ENCODE assay signal across 22 cellular contexts in the genomic region with DNA sequence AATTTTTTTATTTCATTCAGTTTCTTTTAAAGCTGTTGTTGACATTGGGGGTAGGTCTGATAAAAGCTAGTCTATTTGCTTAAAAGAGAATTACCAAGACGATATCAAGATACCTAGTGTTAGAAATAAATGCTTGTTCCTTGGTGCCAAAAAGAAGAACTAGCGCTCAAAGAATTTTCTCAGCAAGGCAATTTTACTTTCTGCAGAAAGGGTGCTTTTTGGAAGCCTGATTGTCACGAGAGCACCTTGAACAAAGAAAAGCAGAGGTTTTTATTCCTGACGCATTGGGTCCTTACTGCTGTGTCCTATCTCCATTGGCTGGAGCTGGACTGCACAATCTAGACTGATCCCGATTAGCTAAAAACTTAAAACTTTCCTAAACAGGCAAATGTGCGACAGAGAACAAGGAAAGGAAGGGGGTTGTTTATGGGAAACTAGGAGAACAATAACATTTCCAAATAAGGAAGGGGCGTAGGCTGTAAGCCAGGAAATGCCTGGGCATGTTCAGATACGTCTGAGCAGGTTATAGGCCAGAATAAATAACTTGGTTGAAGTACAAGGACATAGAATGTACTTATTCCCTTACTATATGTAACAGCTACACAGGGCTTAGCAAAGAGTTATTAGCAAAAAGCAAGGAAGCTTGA. TPM values are rescaled to one million over a fixed set of nuclear protein-coding genes. Genes with fewer than 3 reads are reported as not detected.
DNase-seq lines count a peak whose midpoint lies in the region; ATAC-seq, FAIRE-seq and TF ChIP-seq lines count a peak whose summit lies in the region.
"Had no signal": no experiment of that assay in that cellular context is flagged by ENCODE, and none has a peak within 500 bp of the region (broad histone marks: within the 10 kb centered on the region; RNA-seq: fewer than 3 reads in every experiment).

No MANE protein-coding gene starts in this region.

- no peaks in the 10 kb centered on the region for H3K9me2 ChIP-seq in HCT116 (ENCODE audit: insufficient read depth)

- H3K27ac Mint-ChIP-seq in neural crest cell (ENCODE audit: unreplicated experiment): peak overlapping the region; percentile 54
- H3K27ac Mint-ChIP-seq: CD4-positive, CD25-positive, alpha-beta regulatory T cell had no signal

- CTCF ChIA-PET in HCT116 (lab: Charles Lee): no interaction called here

- RAD21 ChIA-PET in HCT116 (lab: Charles Lee; ENCODE audit: low non-redundant PET in 1 of 2, low total read pairs in 2 of 2, uncharacterized antibody in 2 of 2, unreplicated experiment in 2 of 2): no interaction called here

- H3K27me3 ChIP-seq in HCT116 (ENCODE audit: insufficient read depth, low read length): no peaks in the 10 kb centered on the region
- H3K27me3 ChIP-seq in bronchial epithelial cell (ENCODE audit: control insufficient read depth, insufficient read depth, low read length): no peaks in the 10 kb centered on the region
- H3K27me3 ChIP-seq: BE2C, SJSA1 had no signal

- H3K4me2 ChIP-seq in HCT116 (ENCODE audit: low read length): no peak overlapping the region

- in situ Hi-C loops in KBM-7 (cut with MboI; ENCODE audit: low pct_unique_long_range_greater_than_20kb, low sequenced_read_pairs): no loop called here

- H3K9ac ChIP-seq in HCT116 (ENCODE audit: low read length): no peak overlapping the region

- intact Hi-C loops in HCT116 (cut with micrococcal nuclease): no loop called here

- H3K36me3 ChIP-seq in HCT116 (ENCODE audit: control insufficient read depth in 1 of 2, insufficient read depth in 2 of 2, low read length in 2 of 2) (no peaks in the 10 kb centered on the region), bronchial epithelial cell (ENCODE audit: control insufficient read depth, insufficient read depth, low read length) (no peaks in the 10 kb centered on the region)
- H3K36me3 ChIP-seq: BE2C, SJSA1 had no signal

- no peaks in the 10 kb centered on the region for H4K20me1 ChIP-seq in HCT116 (ENCODE audit: insufficient read depth)

- TF ChIP-seq RAD21 in HCT116 (IDR thresholded peaks at IDR 0.05; ENCODE audit: low read depth): no peak

- H3K36me3 Mint-ChIP-seq in neural crest cell (ENCODE audit: low read depth): peaks cover 10% of the 10 kb centered on the region

- BruUV-seq in HCT116 (replicated peaks; lab: Mats Ljungman, UMichigan): no TSS peak

- H3K4me3 ChIP-seq in HCT116 (replicated peaks in 1 of 2; ENCODE audit: low read depth in 1 of 2, low read length in 2 of 2) (no peak overlapping the region), bronchial epithelial cell (ENCODE audit: low read depth, low read length) (no peak overlapping the region)
- H3K4me3 ChIP-seq: SJSA1 had no signal

- TF ChIP-seq CTCF in HCT116 (IDR thresholded peaks at IDR 0.05 in 2 of 3, conservative IDR thresholded peaks at IDR 0.05 in 1 of 3; ENCODE audit: borderline replicate concordance in 1 of 3, insufficient read depth in 1 of 3, low read depth in 2 of 3, low read length in 2 of 3): no peak
- no peak for TF ChIP-seq CTCF in bronchial epithelial cell (IDR thresholded peaks at IDR 0.05; ENCODE audit: insufficient read depth, low read length, severe bottlenecking)
- TF ChIP-seq CTCF in neural crest cell (conservative IDR thresholded peaks at IDR 0.05): no peak

- H3K27ac ChIP-seq in HCT116 (ENCODE audit: low read depth, low read length): peak overlapping the region; percentile 8; the same call in 1 of the 2 replicates
- H3K27ac ChIP-seq: SJSA1 had no signal

- H3K4me3 Mint-ChIP-seq in neural crest cell: no peak overlapping the region

- no peak for FAIRE-seq in bronchial epithelial cell (lab: Jason Lieb, UNC)
- FAIRE-seq: RCC 7860 had no signal

- no peak for ATAC-seq in HCT116
- ATAC-seq in HG03354 (IDR thresholded peaks at IDR 0.05; ENCODE audit: poor library complexity, severe bottlenecking, unreplicated experiment): no peak
- ATAC-seq: Right ventricle myocardium inferior had no signal

- H3K9me3 Mint-ChIP-seq in neural crest cell: peaks cover 26% of the 10 kb centered on the region

- DNase-seq in HCT116 (ENCODE audit: low read depth, low spot score) (no peak), KBM-7 (peak; percentile 13), bronchial epithelial cell (ENCODE audit: low read depth) (peak; percentile 56), neural crest cell (ENCODE audit: low read depth, low spot score) (no peak), NCI-H226 (no peak), NCI-H2227 treated with DMSO at 0.1 percent for 48 hours (lab: John Stamatoyannopoulos, UW) (no peak)
- DNase-seq: BE2C, DMS79, H7, NCI-H1092 treated with DMSO at 0.1 percent for 48 hours, NCI-H1436 treated with DMSO at 0.1 percent for 48 hours, NCI-H1930, NCI-H446 treated with DMSO at 0.1 percent for 48 hours, NCI-H526 treated with DMSO at 0.1 percent for 48 hours, OCI-M1, T-helper 1 cell had no signal

- no peaks in the 10 kb centered on the region for H3K79me2 ChIP-seq in HCT116 (ENCODE audit: insufficient read depth, low read length)

- H3K27me3 Mint-ChIP-seq in neural crest cell (ENCODE audit: low read depth): no peaks in the 10 kb centered on the region

- POLR2A ChIA-PET in HCT116 (lab: Charles Lee): no interaction called here

- H3K9me3 ChIP-seq in HCT116 (ENCODE audit: control insufficient read depth in 1 of 2, insufficient read depth in 1 of 2, low read depth in 1 of 2, low read length in 2 of 2): peaks cover 7 to 14% of the 10 kb centered on the region in 2 experiments; a peak in 1 of 4 replicates
- H3K9me3 ChIP-seq: BE2C had no signal

- TF ChIP-seq POLR2A in HCT116 (IDR thresholded peaks at IDR 0.05; ENCODE audit: borderline replicate concordance, extremely low read depth, insufficient read depth, insufficient read length): no peak

- no peaks in the 10 kb centered on the region for H3K4me1 ChIP-seq in HCT116 (ENCODE audit: control insufficient read depth in 1 of 2, insufficient read depth in 2 of 2, low read length in 2 of 2)
- H3K4me1 ChIP-seq: BE2C, SJSA1 had no signal

- no peaks in the 10 kb centered on the region for H3K4me1 Mint-ChIP-seq in neural crest cell
- H3K4me1 Mint-ChIP-seq: CD4-positive, CD25-positive, alpha-beta regulatory T cell had no signal

- H2AFZ ChIP-seq in HCT116 (ENCODE audit: low read depth, low read length, poor library complexity, severe bottlenecking): no peak overlapping the region

TF ChIP-seq in HCT116, 20 proteins besides CTCF, POLR2A, EP300 and RAD21:
- peak; percentile 63; the same call in 1 of the 2 replicates for TF ChIP-seq CBX3 (IDR thresholded peaks at IDR 0.05; ENCODE audit: low read depth)
- TF ChIP-seq ZBTB33 (IDR thresholded peaks at IDR 0.05; ENCODE audit: extremely low read depth, insufficient replicate concordance, low read length): no peak

RNA-seq across cellular contexts. Expression of gene STPG2, which starts 50.3 kb away (rescaled TPM):
- total RNA-seq in HCT116 (2021; ENCODE audit: unreplicated experiment) (not detected), bronchial epithelial cell (0.13 TPM in 1 of 2 replicates, not detected in the other), neural crest cell (0.21 and 0.23 TPM in 2 replicates)
- polyA plus RNA-seq in HCT116 (2012): 0.04 TPM in 1 of 2 replicates, not detected in the other
- total RNA-seq: A673, SJSA1 had no signal

Comparison
In these comparisons a context has a peak if more than half of its experiments do, and no peak if none do; other contexts are left out.
1. DNase-seq: peak in KBM-7 (single experiment) and bronchial epithelial cell (single experiment); none in HCT116 (single experiment), neural crest cell (single experiment), NCI-H226 (single experiment) and NCI-H2227 treated with DMSO at 0.1 percent for 48 hours (single experiment).